In genomic region chr12:48189331-48190125, GRCh38 we compare ENCODE assay signal across 8 cellular contexts. TPM values are rescaled to one million over a fixed set of nuclear protein-coding genes. Genes with fewer than 3 reads are reported as not detected.
DNase-seq lines count a peak whose midpoint lies in the region; TF ChIP-seq lines count a peak whose summit lies in the region.

No MANE protein-coding gene starts in this region.

- H3K9ac ChIP-seq in KMS-11, result no peak overlapping the region

- TF ChIP-seq CTCF in GM13976 (IDR thresholded peaks at IDR 0.05; ENCODE audit: borderline replicate concordance, control extremely low read depth, extremely low read depth, insufficient read depth, missing control alignments), result peak; percentile 79
- TF ChIP-seq CTCF in KMS-11 (conservative IDR thresholded peaks at IDR 0.05; ENCODE audit: low read depth, low read length), result peak; percentile 95
- TF ChIP-seq CTCF in ovary (IDR thresholded peaks at IDR 0.05), result peak; percentile 75 to 78 (median 75)
- peak; percentile 51 to 78 (median 66) for TF ChIP-seq CTCF in vagina (IDR thresholded peaks at IDR 0.05)

- no peaks in the 10 kb centered on the region for H3K79me2 ChIP-seq in KMS-11 (ENCODE audit: insufficient read depth, low read depth)

- H3K27ac ChIP-seq in KMS-11, result no peak overlapping the region
- no peak overlapping the region for H3K27ac ChIP-seq in ovary
- H3K27ac ChIP-seq in vagina, result no peak overlapping the region

- no peaks in the 10 kb centered on the region for H4K20me1 ChIP-seq in KMS-11 (ENCODE audit: insufficient read depth)

- peak; percentile 75 for DNase-seq in ACHN
- DNase-seq in GM13976 (ENCODE audit: low spot score), result peak; percentile 60
- peak; percentile 75 for DNase-seq in RPMI8226
- peak; percentile 47 for DNase-seq in activated T-helper 9 cell treated with anti-CD3 and anti-CD28 coated beads, Interleukin-2, amount 50 U/mL, for 16 hours (ENCODE audit: low read depth)
- peak; percentile 73 for DNase-seq in foreskin melanocyte
- DNase-seq in ovary, result peak; percentile 38 to 76 (median 56)
- no peak for DNase-seq in vagina (ENCODE audit: extremely low spot score in 2 of 2)

- no peaks in the 10 kb centered on the region for H3K27me3 ChIP-seq in KMS-11 (ENCODE audit: insufficient read depth, low read depth)
- H3K27me3 ChIP-seq in ovary, result no peaks in the 10 kb centered on the region
- no peaks in the 10 kb centered on the region for H3K27me3 ChIP-seq in vagina

- H3K4me1 ChIP-seq in KMS-11 (ENCODE audit: low read depth, poor library complexity, severe bottlenecking) (peaks cover 5% of the 10 kb centered on the region), ovary (ENCODE audit: insufficient read depth) (no peaks in the 10 kb centered on the region), vagina (peaks cover 3% of the 10 kb centered on the region)

- H3K4me3 ChIP-seq in KMS-11 (IDR thresholded peaks at IDR 0.05; ENCODE audit: insufficient read depth, low read depth, low read length), result no peak overlapping the region
- H3K4me3 ChIP-seq in ovary, result no peak overlapping the region
- no peak overlapping the region for H3K4me3 ChIP-seq in vagina

- H3K36me3 ChIP-seq in KMS-11 (ENCODE audit: insufficient read depth) (no peaks in the 10 kb centered on the region), ovary (no peaks in the 10 kb centered on the region), vagina (no peaks in the 10 kb centered on the region)

- no peaks in the 10 kb centered on the region for H3K9me3 ChIP-seq in ovary
- H3K9me3 ChIP-seq in vagina, result no peaks in the 10 kb centered on the region

- TF ChIP-seq POLR2A in ovary (IDR thresholded peaks at IDR 0.05) (no peak), vagina (IDR thresholded peaks at IDR 0.05) (no peak)

- no peak for TF ChIP-seq EP300 in ovary (IDR thresholded peaks at IDR 0.05)

- in situ Hi-C loops in ACHN (cut with HindIII; ENCODE audit: low pct_ligation_motif_present, low pct_unique_long_range_greater_than_20kb, low sequenced_read_pairs) (no loop called here), GM13976 (cut with MboI; ENCODE audit: low sequenced_read_pairs, unreplicated experiment) (no loop called here)

- intact Hi-C loops in ovary (cut with DNase I), result loop anchor here in 3 of 4 donors (10.0 kb wide), 3 partner anchors 155 to 435 kb away; no protein-coding TSS in a partner anchor
- intact Hi-C loops in vagina (cut with DNase I), result no loop called here

- H2AFZ ChIP-seq in KMS-11 (ENCODE audit: low read depth), result no peak overlapping the region

- 31 to 37% (median 34%) methylated on average over 6 of the region's 6 CpGs for WGBS in ovary, 3 donors

- no peak overlapping the region for H3K4me2 ChIP-seq in KMS-11

RNA-seq across cellular contexts. Expression of gene CCDC184, which starts 6.1 kb away (rescaled TPM):
- total RNA-seq in ovary (10 to 100 TPM in 1 of 7 donors, 1 to 10 TPM in 6; 3.9 to 16.6 (median 6.0) TPM), vagina (1.2 TPM)
- 1 to 10 TPM; 3.4 to 6.9 TPM for polyA plus RNA-seq in ovary

RNA-seq across cellular contexts. Expression of gene OR10AD1, which starts 13.6 kb away (rescaled TPM):
- total RNA-seq in ovary, result not detected
- polyA plus RNA-seq in ovary, result not detected
- total RNA-seq in vagina, result not detected

RNA-seq across cellular contexts. Expression of gene ASB8, which starts 32.2 kb away (rescaled TPM):
- total RNA-seq in ovary, result 10 to 100 TPM; 18.8 to 41.4 (median 29.4) TPM
- 10 to 100 TPM; 18.8 to 51.6 TPM for polyA plus RNA-seq in ovary
- 16.9 TPM for total RNA-seq in vagina

Comparison
In these comparisons a context has a peak if more than half of its experiments do, and no peak if none do; other contexts are left out.
1. DNase-seq: peak in ACHN (single experiment), GM13976 (single experiment), RPMI8226 (single experiment), activated T-helper 9 cell treated with anti-CD3 and anti-CD28 coated beads, Interleukin-2, amount 50 U/mL, for 16 hours (single experiment), foreskin melanocyte (single experiment) and ovary (5 of 5); none in vagina (0 of 2).
2. Peak in every context shown above with its lines, with median percentiles within 50 percentile points of each other: CTCF ChIP-seq.